Comparison of ENCODE assay signal across 8 cellular contexts in genomic region chr6:31271641-31272357, GRCh38. TPM values are rescaled to one million over a fixed set of nuclear protein-coding genes. Genes with fewer than 3 reads are reported as not detected.
DNase-seq lines count a peak whose midpoint lies in the region; ATAC-seq and TF ChIP-seq lines count a peak whose summit lies in the region.

HLA-C (minus strand) TSS chr6:31272092; CDS start chr6:31272071, 21 bp downstream.

- H3K4ac ChIP-seq in mesendoderm (ENCODE audit: low read depth, low read length), result no peak within 1 kb of the TSS

- H2BK5ac ChIP-seq in mesendoderm (ENCODE audit: low read length), result no peak within 1 kb of the TSS

- no peaks in the 10 kb centered on the region for H3K9me3 ChIP-seq in CD8-positive, alpha-beta T cell (ENCODE audit: low read length)
- no peaks in the 10 kb centered on the region for H3K9me3 ChIP-seq in endodermal cell (ENCODE audit: control insufficient read depth, low read length)

- H3K27ac ChIP-seq in CD8-positive, alpha-beta T cell (ENCODE audit: low read depth, low read length), result peak within 1 kb of the TSS; percentile 98
- H3K27ac ChIP-seq in endodermal cell (ENCODE audit: low read depth, low read length), result no peak within 1 kb of the TSS
- peak within 1 kb of the TSS; percentile 4 for H3K27ac ChIP-seq in mesendoderm (ENCODE audit: low read depth, low read length)

- no peak within 1 kb of the TSS for H2BK15ac ChIP-seq in mesendoderm (replicated peaks; ENCODE audit: low read depth)

- no peak within 1 kb of the TSS for H2AK5ac ChIP-seq in mesendoderm (ENCODE audit: low read length)

- H3K36me3 Mint-ChIP-seq in CD8-positive, alpha-beta T cell, result peaks cover 53% of the 10 kb centered on the region
- peaks cover 54% of the 10 kb centered on the region for H3K36me3 Mint-ChIP-seq in activated CD8-positive, alpha-beta memory T cell treated with anti-CD3 and anti-CD28 coated beads, Interleukin-2, amount 10 ng/mL, durations not matched to agents 7 days and 5 days
- peaks cover 30% of the 10 kb centered on the region for H3K36me3 Mint-ChIP-seq in endodermal cell (ENCODE audit: low read depth)

- no peak within 1 kb of the TSS for H4K5ac ChIP-seq in mesendoderm (ENCODE audit: low read length)

- peak within 1 kb of the TSS; percentile 77 for H3K4me2 ChIP-seq in mesendoderm (ENCODE audit: low read length)

- TF ChIP-seq CTCF in CD8-positive, alpha-beta T cell (IDR thresholded peaks at IDR 0.05), result no peak
- no peak for TF ChIP-seq CTCF in endodermal cell (conservative IDR thresholded peaks at IDR 0.05)

- peaks cover 30% of the 10 kb centered on the region for H3K36me3 ChIP-seq in CD8-positive, alpha-beta T cell (ENCODE audit: insufficient read depth, low read length)
- H3K36me3 ChIP-seq in endodermal cell (ENCODE audit: control insufficient read depth, insufficient read depth, low read length) (no peaks in the 10 kb centered on the region), mesendoderm (ENCODE audit: control insufficient read depth, insufficient read depth, low read length) (no peaks in the 10 kb centered on the region)

- no peaks in the 10 kb centered on the region for H3K9me3 Mint-ChIP-seq in CD8-positive, alpha-beta T cell
- H3K9me3 Mint-ChIP-seq in activated CD8-positive, alpha-beta memory T cell treated with anti-CD3 and anti-CD28 coated beads, Interleukin-2, amount 10 ng/mL, durations not matched to agents 7 days and 5 days (ENCODE audit: low read depth), result no peaks in the 10 kb centered on the region
- no peaks in the 10 kb centered on the region for H3K9me3 Mint-ChIP-seq in endodermal cell

- DNase-seq in CD8-positive, alpha-beta T cell, result peak; percentile 79 to 94 (median 88)
- DNase-seq in HS-27A (ENCODE audit: low read depth) (peak; percentile 50), endodermal cell (peak; percentile 96), mesendoderm (peak; percentile 97)
- peak; percentile 89 for DNase-seq in NK-92 treated with Interleukin-12 subunit alpha and Interleukin-12 subunit beta, amount 100 ng/mL, for 24 hours (lab: John Stamatoyannopoulos, UW)
- DNase-seq in activated CD8-positive, alpha-beta memory T cell treated with anti-CD3 and anti-CD28 coated beads, Interleukin-2, amount 10 ng/mL, durations not matched to agents 7 days and 5 days, result peak; percentile 97
- peak; percentile 72 for DNase-seq in stimulated activated CD8-positive, alpha-beta memory T cell treated with anti-CD3 and anti-CD28 coated beads, Interleukin-12 subunit alpha, Interleukin-12 subunit beta, amount 100 ng/mL, for 4 hours (ENCODE audit: low read depth)

- H3K79me1 ChIP-seq in mesendoderm (ENCODE audit: low read length), result peaks cover 2% of the 10 kb centered on the region

- H3K56ac ChIP-seq in mesendoderm (ENCODE audit: low read length), result peak within 1 kb of the TSS; percentile 85

- peak within 1 kb of the TSS; percentile 82 for H3K4me3 ChIP-seq in CD8-positive, alpha-beta T cell (ENCODE audit: low read depth, low read length)
- H3K4me3 ChIP-seq in endodermal cell (ENCODE audit: low read length), result peak within 1 kb of the TSS; percentile 79
- H3K4me3 ChIP-seq in mesendoderm (ENCODE audit: low read length), result peak within 1 kb of the TSS; percentile 56

- H3K27ac Mint-ChIP-seq in CD8-positive, alpha-beta T cell, result peak within 1 kb of the TSS; percentile 100
- peak within 1 kb of the TSS; percentile 100 for H3K27ac Mint-ChIP-seq in activated CD8-positive, alpha-beta memory T cell treated with anti-CD3 and anti-CD28 coated beads, Interleukin-2, amount 10 ng/mL, durations not matched to agents 7 days and 5 days
- peak within 1 kb of the TSS; percentile 75 for H3K27ac Mint-ChIP-seq in endodermal cell

- H3K4me3 Mint-ChIP-seq in CD8-positive, alpha-beta T cell, result peak within 1 kb of the TSS; percentile 95
- H3K4me3 Mint-ChIP-seq in activated CD8-positive, alpha-beta memory T cell treated with anti-CD3 and anti-CD28 coated beads, Interleukin-2, amount 10 ng/mL, durations not matched to agents 7 days and 5 days, result peak within 1 kb of the TSS; percentile 98
- peak within 1 kb of the TSS; percentile 70 for H3K4me3 Mint-ChIP-seq in endodermal cell

- H3K27me3 ChIP-seq in CD8-positive, alpha-beta T cell (ENCODE audit: insufficient read depth, low read length), result no peaks in the 10 kb centered on the region
- H3K27me3 ChIP-seq in endodermal cell (ENCODE audit: control insufficient read depth, insufficient read depth, low read length, poor library complexity, severe bottlenecking), result peaks cover 30% of the 10 kb centered on the region
- H3K27me3 ChIP-seq in mesendoderm (ENCODE audit: insufficient read depth, low read length, poor library complexity), result no peaks in the 10 kb centered on the region

- no peaks in the 10 kb centered on the region for H3K79me2 ChIP-seq in mesendoderm (ENCODE audit: control insufficient read depth, insufficient read depth, low read length)

- H3K27me3 Mint-ChIP-seq in CD8-positive, alpha-beta T cell (ENCODE audit: low read depth), result no peaks in the 10 kb centered on the region
- H3K27me3 Mint-ChIP-seq in activated CD8-positive, alpha-beta memory T cell treated with anti-CD3 and anti-CD28 coated beads, Interleukin-2, amount 10 ng/mL, durations not matched to agents 7 days and 5 days, result peaks cover 12% of the 10 kb centered on the region
- H3K27me3 Mint-ChIP-seq in endodermal cell (ENCODE audit: insufficient read depth), result peaks cover 55% of the 10 kb centered on the region

- CTCF ChIA-PET in CD8-positive, alpha-beta T cell (lab: Charles Lee), result interaction anchor here (1.7 to 2.1 kb wide), 2 partner anchors 72 to 94 kb away, joined by 7 to 15 read pairs; no protein-coding TSS in a partner anchor
- CTCF ChIA-PET in activated CD8-positive, alpha-beta memory T cell treated with anti-CD3 and anti-CD28 coated beads, Interleukin-2, amount 10 ng/mL, durations not matched to agents 7 days and 5 days (lab: Charles Lee), result interaction anchor here (1.0 to 2.1 kb wide), 6 partner anchors 69 to 132 kb away, joined by 3 to 8 read pairs (median 4); partner anchors contain the start of gene TCF19

- no peak within 1 kb of the TSS for H4K8ac ChIP-seq in mesendoderm (ENCODE audit: low read depth, low read length)

- no peak within 1 kb of the TSS for H2BK120ac ChIP-seq in mesendoderm (ENCODE audit: low read depth, low read length)

- H3K4me1 ChIP-seq in CD8-positive, alpha-beta T cell (ENCODE audit: insufficient read depth, low read length), result peaks cover 43% of the 10 kb centered on the region
- no peaks in the 10 kb centered on the region for H3K4me1 ChIP-seq in endodermal cell (ENCODE audit: control insufficient read depth, insufficient read depth, low read length)
- H3K4me1 ChIP-seq in mesendoderm (ENCODE audit: control insufficient read depth, low read depth, low read length), result no peaks in the 10 kb centered on the region

- H3K4me1 Mint-ChIP-seq in CD8-positive, alpha-beta T cell (ENCODE audit: low read depth), result peaks cover 56% of the 10 kb centered on the region
- peaks cover 46% of the 10 kb centered on the region for H3K4me1 Mint-ChIP-seq in activated CD8-positive, alpha-beta memory T cell treated with anti-CD3 and anti-CD28 coated beads, Interleukin-2, amount 10 ng/mL, durations not matched to agents 7 days and 5 days
- H3K4me1 Mint-ChIP-seq in endodermal cell, result peaks cover 8% of the 10 kb centered on the region

- intact Hi-C loops in CD8-positive, alpha-beta T cell (cut with DNase I, micrococcal nuclease), result loop anchor here (1.0 to 5.0 kb wide), 9 partner anchors 36 to 113 kb away; partner anchors contain the start of genes HLA-B (in 1 of the 2) and TCF19 (in 1 of the 2)

- H3K18ac ChIP-seq in mesendoderm (ENCODE audit: low read length), result no peak within 1 kb of the TSS

- H3K23ac ChIP-seq in mesendoderm (ENCODE audit: low read length), result no peak within 1 kb of the TSS

- WGBS in endodermal cell (ENCODE audit: insufficient coverage in 1 of 2, insufficient read length in 1 of 2), 2 experiments, result 1% methylated on average over 14 to 62 of the region's 62 CpGs
- no CpG with 5 or more reads among the region's 62 CpGs for WGBS in mesendoderm (ENCODE audit: extremely low coverage, insufficient coverage, low lambda C conversion rate)

- peak within 1 kb of the TSS; percentile 41 for H3K9ac ChIP-seq in endodermal cell (ENCODE audit: extremely low read depth, low read length, poor library complexity, severe bottlenecking)
- H3K9ac ChIP-seq in mesendoderm (ENCODE audit: low read length), result peak within 1 kb of the TSS; percentile 77

- POLR2A ChIA-PET in CD8-positive, alpha-beta T cell (lab: Charles Lee), result interaction anchor here (0.6 to 2.8 kb wide), 16 partner anchors 12 to 178 kb away, joined by 3 to 26 read pairs (median 6); partner anchors contain the start of gene HLA-B

- ATAC-seq in CD8-positive, alpha-beta T cell, result peak; percentile 85
- peak; percentile 83 for ATAC-seq in GM19455 (IDR thresholded peaks at IDR 0.05; ENCODE audit: unreplicated experiment)
- peak; percentile 83 for ATAC-seq in activated CD8-positive, alpha-beta memory T cell treated with anti-CD3 and anti-CD28 coated beads, Interleukin-2, amount 10 ng/mL, durations not matched to agents 7 days and 5 days

RNA-seq across cellular contexts. Expression of gene HLA-C, which starts in this region (rescaled TPM):
- total RNA-seq in CD8-positive, alpha-beta T cell, result 1,000 to 10,000 TPM; 2,677 to 2,722 TPM
- total RNA-seq in activated CD8-positive, alpha-beta memory T cell treated with anti-CD3 and anti-CD28 coated beads, Interleukin-2, amount 10 ng/mL, durations not matched to agents 7 days and 5 days, result 1,000 to 10,000 TPM; 1,097 to 1,393 TPM
- total RNA-seq in endodermal cell, result 100 to 1,000 TPM; 248 to 442 TPM
- 108 TPM for polyA plus RNA-seq in endodermal cell (2013, experiment 1 of 2)
- 92.0 TPM for polyA plus RNA-seq in endodermal cell (2013, experiment 2 of 2)
- polyA plus RNA-seq in mesendoderm (2013, experiment 1 of 2), result 133 TPM
- polyA plus RNA-seq in mesendoderm (2013, experiment 2 of 2), result 129 TPM
